Comparison of ENCODE assay signal across 38 cellular contexts in the genomic region with DNA sequence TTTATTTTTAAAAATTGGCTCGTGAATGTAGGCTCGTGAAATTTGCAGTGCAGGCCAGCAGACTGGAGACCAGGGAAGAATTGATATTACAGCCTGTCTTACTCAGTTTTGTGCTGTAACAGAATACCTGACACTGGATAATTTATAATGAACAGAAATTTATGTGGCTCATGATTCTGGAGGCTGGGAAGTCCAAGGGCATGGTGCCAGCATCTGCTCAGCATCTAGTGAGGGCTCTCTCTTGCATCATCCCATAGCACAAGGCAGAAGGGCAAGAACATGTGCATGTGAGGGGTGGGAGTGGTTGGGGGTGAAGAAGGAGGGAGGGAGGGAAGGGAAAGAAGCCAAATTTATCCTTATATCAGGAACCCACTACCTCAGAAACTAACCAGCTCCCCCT. TPM values are rescaled to one million over a fixed set of nuclear protein-coding genes. Genes with fewer than 3 reads are reported as not detected.
"Had no signal": no experiment of that assay in that cellular context is flagged by ENCODE, and none has a peak within 500 bp of the region (broad histone marks: within the 10 kb centered on the region; RNA-seq: fewer than 3 reads in every experiment).

No MANE protein-coding gene starts in this region.

- H3K36me3 Mint-ChIP-seq: activated CD4-positive, alpha-beta memory T cell treated with anti-CD3 and anti-CD28 coated beads for 36 hours; mesothelial cell of epicardium had no signal

- H3K4me1 ChIP-seq: prostate gland had no signal

- H3K27ac Mint-ChIP-seq: activated CD4-positive, alpha-beta memory T cell treated with anti-CD3 and anti-CD28 coated beads for 36 hours; activated CD4-positive, alpha-beta T cell treated with anti-CD3 and anti-CD28 coated beads, Interleukin-2, amount 10 ng/mL, durations not matched to agents 24 days and 14 days; activated T-helper 1 cell treated with anti-CD3 and anti-CD28 coated beads, Interleukin-12 subunit alpha, Interleukin-12 subunit beta, Interleukin-2, Interleukin-4 antibody, amounts not matched to agents 30 ng/mL and 10 ng/mL and 1 ng/mL, durations not matched to agents 14 hours and 24 hours and 36 hours; mesothelial cell of epicardium; nephron progenitor cell; stimulated activated memory B cell treated with anti-CD40 and anti-IgM and Interleukin-4, amounts not matched to agents 10 μg/mL and 1 μg/mL and 100 μg/mL, for 72 hours; T-helper 1 cell treated with Interleukin-12 subunit alpha and Interleukin-12 subunit beta and Interleukin-4 antibody, amounts not matched to agents 30 μg/mL and 1 μg/mL, for 36 hours had no signal

- H3K27me3 Mint-ChIP-seq: activated CD4-positive, alpha-beta memory T cell treated with anti-CD3 and anti-CD28 coated beads for 36 hours; activated CD4-positive, alpha-beta T cell treated with anti-CD3 and anti-CD28 coated beads, Interleukin-2, amount 10 ng/mL, durations not matched to agents 24 days and 14 days; naive B cell; stimulated activated memory B cell treated with anti-CD40 and anti-IgM and Interleukin-4, amounts not matched to agents 10 μg/mL and 1 μg/mL and 100 μg/mL, for 72 hours; stimulated activated naive CD8-positive, alpha-beta T cell treated with anti-CD3 and anti-CD28 coated beads, Interleukin-15, amount 100 ng/mL, for 72 hours had no signal

- H3K4me3 ChIP-seq: adrenal gland, ascending aorta, esophagus muscularis mucosa, pancreas, prostate gland, smooth muscle cell, upper lobe of left lung, vagina had no signal

- H3K4me1 Mint-ChIP-seq: nephron progenitor cell had no signal

- H3K4me2 ChIP-seq: smooth muscle cell had no signal

- H3K36me3 ChIP-seq: adrenal gland, brain microvascular endothelial cell, pancreas, prostate gland had no signal

- H3K9me3 Mint-ChIP-seq: activated CD4-positive, alpha-beta memory T cell treated with anti-CD3 and anti-CD28 coated beads for 36 hours; activated CD4-positive, alpha-beta T cell treated with anti-CD3 and anti-CD28 coated beads, Interleukin-2, amount 10 ng/mL, durations not matched to agents 24 days and 14 days; activated T-helper 1 cell treated with anti-CD3 and anti-CD28 coated beads, Interleukin-12 subunit alpha, Interleukin-12 subunit beta, Interleukin-2, Interleukin-4 antibody, amounts not matched to agents 30 ng/mL and 10 ng/mL and 1 ng/mL, durations not matched to agents 14 hours and 24 hours and 36 hours; mesothelial cell of epicardium; naive B cell; nephron progenitor cell; stimulated activated memory B cell treated with anti-CD40 and anti-IgM and Interleukin-4, amounts not matched to agents 10 μg/mL and 1 μg/mL and 100 μg/mL, for 72 hours; stimulated activated naive CD8-positive, alpha-beta T cell treated with anti-CD3 and anti-CD28 coated beads, Interleukin-15, amount 100 ng/mL, for 72 hours; T-helper 1 cell treated with Interleukin-12 subunit alpha and Interleukin-12 subunit beta and Interleukin-4 antibody, amounts not matched to agents 30 μg/mL and 1 μg/mL, for 36 hours had no signal

- H3K27me3 ChIP-seq: adrenal gland, ascending aorta, brain microvascular endothelial cell, esophagus muscularis mucosa, pancreas, upper lobe of left lung, vagina had no signal

- H3K4me3 Mint-ChIP-seq: activated CD4-positive, alpha-beta memory T cell treated with anti-CD3 and anti-CD28 coated beads for 36 hours; activated CD4-positive, alpha-beta T cell treated with anti-CD3 and anti-CD28 coated beads, Interleukin-2, amount 10 ng/mL, durations not matched to agents 24 days and 14 days; activated T-helper 1 cell treated with anti-CD3 and anti-CD28 coated beads, Interleukin-12 subunit alpha, Interleukin-12 subunit beta, Interleukin-2, Interleukin-4 antibody, amounts not matched to agents 30 ng/mL and 10 ng/mL and 1 ng/mL, durations not matched to agents 14 hours and 24 hours and 36 hours; mesothelial cell of epicardium; nephron progenitor cell; stimulated activated memory B cell treated with anti-CD40 and anti-IgM and Interleukin-4, amounts not matched to agents 10 μg/mL and 1 μg/mL and 100 μg/mL, for 72 hours; stimulated activated naive CD8-positive, alpha-beta T cell treated with anti-CD3 and anti-CD28 coated beads, Interleukin-15, amount 100 ng/mL, for 72 hours; T-helper 1 cell treated with Interleukin-12 subunit alpha and Interleukin-12 subunit beta and Interleukin-4 antibody, amounts not matched to agents 30 μg/mL and 1 μg/mL, for 36 hours had no signal

- DNase-seq: activated CD4-positive, alpha-beta memory T cell treated with anti-CD3 and anti-CD28 coated beads for 36 hours; activated CD4-positive, alpha-beta T cell treated with anti-CD3 and anti-CD28 coated beads, Interleukin-2, amount 10 ng/mL, durations not matched to agents 24 days and 14 days; activated CD8-positive, alpha-beta memory T cell treated with anti-CD3 and anti-CD28 coated beads, Interleukin-2, amount 50 U/mL, for 4 hours; activated effector memory CD4-positive, alpha-beta T cell treated with anti-CD3 and anti-CD28 coated beads, Interleukin-2, amount 50 U/mL, for 16 hours; activated naive CD4-positive, alpha-beta T cell treated with anti-CD3 and anti-CD28 coated beads, Interleukin-2, amount 50 U/mL, for 16 hours; activated T-cell treated with anti-CD3 and anti-CD28 coated beads, Interleukin-2, amount 50 U/mL, for 1 hour; adrenal gland; brain microvascular endothelial cell; central memory CD4-positive, alpha-beta T cell; head of caudate nucleus; hippocampal formation; kidney; left colon; mammary epithelial cell; naive B cell; nephron progenitor cell; nucleus accumbens; pancreas; retina; stimulated activated CD4-positive, alpha-beta T cell treated with anti-CD3 and anti-CD28 coated beads, Interleukin-1b, Interleukin-23, amount 100 ng/mL, for 48 hours; stimulated activated CD4-positive, alpha-beta T cell treated with anti-CD3 and anti-CD28 coated beads, Interleukin-4, amount 100 ng/mL, for 4 hours; stimulated activated CD8-positive, alpha-beta memory T cell treated with anti-CD3 and anti-CD28 coated beads, Interleukin-4, amount 100 ng/mL, for 48 hours; stimulated activated naive CD8-positive, alpha-beta T cell treated with anti-CD3 and anti-CD28 coated beads, Interleukin-15, amount 100 ng/mL, for 72 hours; substantia nigra; SW 1271; T1000; upper lobe of left lung; WERI-Rb-1 had no signal

- ATAC-seq: activated CD4-positive, CD25-positive, alpha-beta regulatory T cell treated with anti-CD3 and anti-CD28 coated beads, Interleukin-2, amount 50 U/mL, for 24 hours; left colon; pancreas; stimulated activated memory B cell treated with anti-CD40 and anti-IgM and Interleukin-4, amounts not matched to agents 10 μg/mL and 1 μg/mL and 100 μg/mL, for 72 hours; stimulated activated naive CD8-positive, alpha-beta T cell treated with anti-CD3 and anti-CD28 coated beads, Interleukin-15, amount 100 ng/mL, for 72 hours had no signal

- H3K27ac ChIP-seq: adrenal gland, ascending aorta, brain microvascular endothelial cell, esophagus muscularis mucosa, pancreas, prostate gland, upper lobe of left lung, vagina, WERI-Rb-1 had no signal

RNA-seq across cellular contexts. Expression of a gene that starts 13.7 kb away (rescaled TPM):
- total RNA-seq: activated T-helper 1 cell treated with anti-CD3 and anti-CD28 coated beads, Interleukin-12 subunit alpha, Interleukin-12 subunit beta, Interleukin-2, Interleukin-4 antibody, amounts not matched to agents 30 ng/mL and 10 ng/mL and 1 ng/mL, durations not matched to agents 14 hours and 24 hours and 36 hours; ascending aorta; vagina had no signal
